ENCODE assay signal across 28 cellular contexts in the genomic region with DNA sequence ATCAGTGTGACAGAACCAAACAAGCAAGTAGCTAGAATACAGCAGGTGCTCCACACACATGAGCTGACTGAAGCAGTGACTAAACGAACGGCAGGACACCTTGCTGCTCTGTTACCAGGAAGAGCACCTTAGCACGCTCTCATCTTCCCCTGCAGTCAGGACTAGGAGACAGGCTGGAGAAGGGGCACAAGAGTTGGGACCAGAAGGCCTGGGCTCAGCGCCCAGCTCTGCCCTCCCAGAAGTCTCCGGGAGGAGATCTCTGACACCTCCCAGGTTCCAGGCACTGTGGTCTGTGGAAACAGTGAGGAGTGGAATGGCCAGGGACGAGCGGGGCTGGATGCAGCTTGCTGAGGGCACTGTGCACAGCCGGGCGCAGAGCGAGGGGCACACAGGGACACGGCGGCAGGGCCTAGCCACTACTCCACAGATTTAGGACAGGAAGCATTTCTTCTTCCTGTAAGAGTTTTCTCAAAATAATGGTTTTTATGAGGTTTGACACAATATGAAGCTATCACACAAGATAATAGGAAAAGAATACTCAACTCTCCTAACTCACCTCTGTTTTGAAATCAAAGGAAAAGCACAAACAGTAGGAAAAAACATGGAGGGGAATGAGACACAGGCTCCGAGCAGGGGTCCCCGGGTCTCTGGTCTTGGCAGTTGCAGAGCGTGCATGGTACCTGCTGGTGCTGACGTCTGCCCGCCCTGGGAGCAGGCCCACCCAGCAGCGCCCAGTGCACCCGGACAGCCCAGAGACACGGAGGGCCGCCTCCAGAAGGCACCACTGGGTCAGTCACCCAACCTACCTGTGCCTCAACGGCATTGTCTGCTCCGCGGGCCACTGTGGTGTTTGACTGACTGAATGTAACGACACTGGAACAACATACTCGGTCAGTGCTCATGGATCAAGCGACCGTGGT.
"Had no signal": no experiment of that assay in that cellular context is flagged by ENCODE, and none has a peak within 500 bp of the region (broad histone marks: within the 10 kb centered on the region; RNA-seq: fewer than 3 reads in every experiment).

No MANE protein-coding gene starts in this region.

- DNase-seq: activated B cell treated with CpG ODN at 0.5 μM for 24 hours; activated CD4-positive, alpha-beta T cell treated with anti-CD3 and anti-CD28 coated beads for 1 hour; activated CD4-positive, alpha-beta T cell treated with anti-CD3 and anti-CD28 coated beads, Interleukin-2, amount 10 ng/mL, durations not matched to agents 24 days and 14 days; activated CD4-positive, alpha-beta T cell treated with anti-CD3 and anti-CD28 coated beads, Interleukin-2, amount 50 U/mL, for 48 hours; activated CD8-positive, alpha-beta memory T cell treated with anti-CD3 and anti-CD28 coated beads, Interleukin-2, amount 10 ng/mL, durations not matched to agents 7 days and 5 days; activated effector memory CD4-positive, alpha-beta T cell treated with anti-CD3 and anti-CD28 coated beads, Interleukin-2, amount 50 U/mL, for 16 hours; activated naive CD4-positive, alpha-beta T cell treated with Interleukin-2 at 50 U/mL for 16 hours; activated naive CD8-positive, alpha-beta T cell treated with anti-CD3 and anti-CD28 coated beads, Interleukin-2, amount 50 U/mL, for 24 hours; activated T-cell treated with anti-CD3 and anti-CD28 coated beads, Interleukin-2, amount 50 U/mL, for 24 hours; amniotic stem cell; body of pancreas; IMR-90; KG1; NCI-H1048; NCI-H146; NCI-H187 treated with DMSO at 0.1 percent for 48 hours; NCI-H2081 treated with DMSO at 0.1 percent for 48 hours; NCI-H446; NCI-H524; Right ventricle myocardium superior; RPMI8226; SW 1271; T1000 had no signal

- H3K4me1 ChIP-seq: ascending aorta, body of pancreas, SJSA1 had no signal

- H3K27me3 ChIP-seq: ascending aorta, body of pancreas, SJSA1 had no signal

- H3K27ac ChIP-seq: ascending aorta, body of pancreas, SJSA1 had no signal

- H3K9me3 ChIP-seq: ascending aorta, body of pancreas, SJSA1 had no signal

- H3K4me3 ChIP-seq: ascending aorta, body of pancreas, SJSA1 had no signal

- ATAC-seq: activated CD8-positive, alpha-beta memory T cell treated with anti-CD3 and anti-CD28 coated beads, Interleukin-2, amount 10 ng/mL, durations not matched to agents 7 days and 5 days; activated naive CD4-positive, alpha-beta T cell treated with anti-CD3 and anti-CD28 coated beads, Interleukin-2, amount 50 U/mL, for 72 hours; activated naive CD8-positive, alpha-beta T cell treated with anti-CD3 and anti-CD28 coated beads, Interleukin-2, amount 50 U/mL, for 24 hours; body of pancreas; Panc1; SK-N-SH treated with all-trans-retinoic acid at 6 μM for 48 hours had no signal
